In genomic region chr6:43511824-43512415, GRCh38 we compare ENCODE assay signal across 20 cellular contexts. TPM values are rescaled to one million over a fixed set of nuclear protein-coding genes. Genes with fewer than 3 reads are reported as not detected.
DNase-seq lines count a peak whose midpoint lies in the region; ATAC-seq, FAIRE-seq and TF ChIP-seq lines count a peak whose summit lies in the region.
"Had no signal": no experiment of that assay in that cellular context is flagged by ENCODE, and none has a peak within 500 bp of the region (broad histone marks: within the 10 kb centered on the region; RNA-seq: fewer than 3 reads in every experiment).

No MANE protein-coding gene starts in this region.

- no peak overlapping the region for H3K9ac ChIP-seq in astrocyte (ENCODE audit: low read length)

- peaks cover 21% of the 10 kb centered on the region for H3K4me1 ChIP-seq in astrocyte (ENCODE audit: insufficient read depth, low read length)
- peaks cover 24% of the 10 kb centered on the region for H3K4me1 ChIP-seq in right cardiac atrium (ENCODE audit: control insufficient read depth, insufficient read depth, low read length)

- WGBS in right cardiac atrium: 28% methylated on average over 11 of the region's 11 CpGs

- H3K27me3 Mint-ChIP-seq in natural killer cell treated with Interleukin-12 subunit alpha and Interleukin-12 subunit beta and Interleukin-15 and Interleukin-18, amount 100 ng/mL, for 72 hours: peaks cover 12 to 14% of the 10 kb centered on the region in 2 donors
- peaks cover 10 to 12% of the 10 kb centered on the region in 2 donors for H3K27me3 Mint-ChIP-seq in natural killer cell (ENCODE audit: low read depth in 2 of 2)
- peaks cover 19% of the 10 kb centered on the region for H3K27me3 Mint-ChIP-seq in astrocyte (ENCODE audit: low read depth, unreplicated experiment)
- peaks cover 19% of the 10 kb centered on the region for H3K27me3 Mint-ChIP-seq in type B pancreatic cell

- DNase-seq in natural killer cell treated with Interleukin-12 subunit alpha and Interleukin-12 subunit beta and Interleukin-15 and Interleukin-18, amount 100 ng/mL, for 72 hours (ENCODE audit: low spot score): no peak
- no peak for DNase-seq in natural killer cell
- no peak for DNase-seq in astrocyte (ENCODE audit: low read depth)
- DNase-seq in right cardiac atrium: peak in 2 of 3 donors; percentile 79 to 81
- no peak for DNase-seq in type B pancreatic cell (ENCODE audit: extremely low spot score, unreplicated experiment)
- no peak for DNase-seq in A172 (ENCODE audit: low spot score)
- no peak for DNase-seq in NCI-H2196 treated with DMSO at 0.1 percent for 48 hours (lab: John Stamatoyannopoulos, UW; ENCODE audit: unreplicated experiment)
- DNase-seq: activated naive CD4-positive, alpha-beta T cell treated with anti-CD3 and anti-CD28 coated beads, Interleukin-2, amount 50 U/mL, for 16 hours; brain microvascular endothelial cell; cortex of kidney; DMS79 treated with DMSO at 0.1 percent for 48 hours; HCEC 1CT; immature natural killer cell; NCI-H1417; NCI-H524; RPMI8226; stimulated activated CD4-positive, alpha-beta T cell treated with anti-CD3 and anti-CD28 coated beads, Interleukin-1b, Interleukin-23, amount 100 ng/mL, for 48 hours; stimulated activated naive B cell treated with anti-CD40 and anti-IgM and Interleukin-4, amounts not matched to agents 10 μg/mL and 1 μg/mL and 100 μg/mL, for 72 hours; thyroid gland had no signal

- no peak for FAIRE-seq in astrocyte (lab: Jason Lieb, UNC)

- intact Hi-C loops in natural killer cell (cut with micrococcal nuclease) (loop anchor here (10.0 kb wide), 2 partner anchors 63 to 147 kb away; partner anchors contain the start of genes POLH, XPO5 and ZNF318), right cardiac atrium (cut with DNase I) (no loop called here)

- no peak overlapping the region for H3K27ac ChIP-seq in astrocyte (ENCODE audit: low read depth, low read length)
- peak overlapping the region; percentile 33 for H3K27ac ChIP-seq in right cardiac atrium (ENCODE audit: low read length)
- H3K27ac ChIP-seq: brain microvascular endothelial cell, thyroid gland had no signal

- peaks cover 25% of the 10 kb centered on the region for H3K36me3 ChIP-seq in astrocyte (ENCODE audit: insufficient read depth, low read length)

- H3K27me3 ChIP-seq in astrocyte (ENCODE audit: insufficient read depth, low read length) (no peaks in the 10 kb centered on the region), right cardiac atrium (ENCODE audit: control insufficient read depth, insufficient read depth) (no peaks in the 10 kb centered on the region)
- H3K27me3 ChIP-seq: brain microvascular endothelial cell, thyroid gland had no signal

- no peaks in the 10 kb centered on the region for H3K9me3 Mint-ChIP-seq in natural killer cell treated with Interleukin-12 subunit alpha and Interleukin-12 subunit beta and Interleukin-15 and Interleukin-18, amount 100 ng/mL, for 72 hours
- H3K9me3 Mint-ChIP-seq in natural killer cell (no peaks in the 10 kb centered on the region), astrocyte (ENCODE audit: unreplicated experiment) (no peaks in the 10 kb centered on the region), type B pancreatic cell (no peaks in the 10 kb centered on the region)
- H3K9me3 Mint-ChIP-seq: immature natural killer cell; stimulated activated naive B cell treated with anti-CD40 and anti-IgM and Interleukin-4, amounts not matched to agents 10 μg/mL and 1 μg/mL and 100 μg/mL, for 72 hours had no signal

- no peak for ATAC-seq in natural killer cell treated with Interleukin-12 subunit alpha and Interleukin-12 subunit beta and Interleukin-15 and Interleukin-18, amount 100 ng/mL, for 72 hours
- ATAC-seq in natural killer cell (no peak), right cardiac atrium (peak in 1 of 2 donors; percentile 0), HG02798 (IDR thresholded peaks at IDR 0.05; ENCODE audit: poor library complexity, unreplicated experiment) (no peak)
- ATAC-seq: stimulated activated naive B cell treated with anti-CD40 and anti-IgM and Interleukin-4, amounts not matched to agents 10 μg/mL and 1 μg/mL and 100 μg/mL, for 72 hours had no signal

- no peak overlapping the region for H2AFZ ChIP-seq in astrocyte (ENCODE audit: low read depth, low read length)

- peak overlapping the region; percentile 9 for H3K4me3 Mint-ChIP-seq in natural killer cell treated with Interleukin-12 subunit alpha and Interleukin-12 subunit beta and Interleukin-15 and Interleukin-18, amount 100 ng/mL, for 72 hours
- H3K4me3 Mint-ChIP-seq in natural killer cell (no peak overlapping the region), astrocyte (ENCODE audit: unreplicated experiment) (peak overlapping the region; percentile 47), type B pancreatic cell (peak overlapping the region; percentile 37)
- H3K4me3 Mint-ChIP-seq: stimulated activated naive B cell treated with anti-CD40 and anti-IgM and Interleukin-4, amounts not matched to agents 10 μg/mL and 1 μg/mL and 100 μg/mL, for 72 hours had no signal

- H3K4me1 Mint-ChIP-seq in natural killer cell treated with Interleukin-12 subunit alpha and Interleukin-12 subunit beta and Interleukin-15 and Interleukin-18, amount 100 ng/mL, for 72 hours (ENCODE audit: low read depth in 2 of 2): peaks cover 17 to 36% of the 10 kb centered on the region in 2 donors
- H3K4me1 Mint-ChIP-seq in natural killer cell (peaks cover 7 to 28% of the 10 kb centered on the region in 2 donors), astrocyte (ENCODE audit: low read depth, unreplicated experiment) (peaks cover 13% of the 10 kb centered on the region), type B pancreatic cell (ENCODE audit: unreplicated experiment) (peaks cover 16% of the 10 kb centered on the region)

- H4K20me1 ChIP-seq in astrocyte (ENCODE audit: insufficient read depth, low read length): peaks cover 53% of the 10 kb centered on the region

- H3K79me2 ChIP-seq in astrocyte (ENCODE audit: insufficient read depth, low read length): peaks cover 35% of the 10 kb centered on the region

- H3K4me3 ChIP-seq in astrocyte (ENCODE audit: insufficient read depth, low read depth, low read length) (no peak overlapping the region), right cardiac atrium (ENCODE audit: low read length) (no peak overlapping the region)
- H3K4me3 ChIP-seq: thyroid gland had no signal

- TF ChIP-seq CTCF in natural killer cell (IDR thresholded peaks at IDR 0.05): no peak
- TF ChIP-seq CTCF in astrocyte (IDR thresholded peaks at IDR 0.05; ENCODE audit: insufficient read depth, low read depth, low read length): no peak
- TF ChIP-seq CTCF in type B pancreatic cell (conservative IDR thresholded peaks at IDR 0.05): no peak

- no peak overlapping the region for H3K27ac Mint-ChIP-seq in natural killer cell treated with Interleukin-12 subunit alpha and Interleukin-12 subunit beta and Interleukin-15 and Interleukin-18, amount 100 ng/mL, for 72 hours
- peak overlapping the region in 1 of 2 donors; percentile 7 for H3K27ac Mint-ChIP-seq in natural killer cell
- no peak overlapping the region for H3K27ac Mint-ChIP-seq in astrocyte (ENCODE audit: unreplicated experiment)
- H3K27ac Mint-ChIP-seq in type B pancreatic cell: peak overlapping the region; percentile 43
- H3K27ac Mint-ChIP-seq: stimulated activated naive B cell treated with anti-CD40 and anti-IgM and Interleukin-4, amounts not matched to agents 10 μg/mL and 1 μg/mL and 100 μg/mL, for 72 hours had no signal

- H3K36me3 Mint-ChIP-seq in natural killer cell treated with Interleukin-12 subunit alpha and Interleukin-12 subunit beta and Interleukin-15 and Interleukin-18, amount 100 ng/mL, for 72 hours: peaks cover 12% of the 10 kb centered on the region
- peaks cover 6% of the 10 kb centered on the region for H3K36me3 Mint-ChIP-seq in natural killer cell
- peaks cover 11% of the 10 kb centered on the region for H3K36me3 Mint-ChIP-seq in astrocyte (ENCODE audit: low read depth, unreplicated experiment)
- H3K36me3 Mint-ChIP-seq in type B pancreatic cell: peaks cover 27% of the 10 kb centered on the region

- no peaks in the 10 kb centered on the region for H3K9me3 ChIP-seq in astrocyte (ENCODE audit: insufficient read depth, low read depth, low read length)
- no peaks in the 10 kb centered on the region for H3K9me3 ChIP-seq in right cardiac atrium (ENCODE audit: control insufficient read depth, low read length)
- H3K9me3 ChIP-seq: thyroid gland had no signal

- no peak overlapping the region for H3K4me2 ChIP-seq in astrocyte (ENCODE audit: low read length)

RNA-seq across cellular contexts. Expression of gene LRRC73, which starts 1.8 kb away (rescaled TPM):
- total RNA-seq in natural killer cell treated with Interleukin-12 subunit alpha and Interleukin-12 subunit beta and Interleukin-15 and Interleukin-18, amount 100 ng/mL, for 72 hours: under 1 TPM; 0.36 to 0.39 TPM
- under 1 TPM; 0.24 to 0.68 (median 0.45) TPM for total RNA-seq in natural killer cell
- 0.30 and 0.31 TPM in 2 replicates for total RNA-seq in astrocyte
- 1 to 10 TPM in 3 of 4 donors, under 1 TPM in 1; 0.82 to 2.5 (median 1.7) TPM for total RNA-seq in right cardiac atrium
- 1.1 TPM for polyA plus RNA-seq in right cardiac atrium
- total RNA-seq in type B pancreatic cell (ENCODE audit: low replicate concordance): 1.5 and 2.9 TPM in 2 replicates
- 1.2 and 2.3 TPM in 2 replicates for total RNA-seq in A172 (2014; rRNA removed; shearing (Covaris generic))
- polyA plus RNA-seq: immature natural killer cell had no signal

RNA-seq across cellular contexts. Expression of gene YIPF3, which starts 4.8 kb away (rescaled TPM):
- 10 to 100 TPM; 53.8 to 69.9 TPM for total RNA-seq in natural killer cell treated with Interleukin-12 subunit alpha and Interleukin-12 subunit beta and Interleukin-15 and Interleukin-18, amount 100 ng/mL, for 72 hours
- 10 to 100 TPM; 59.3 to 78.4 (median 70.0) TPM for total RNA-seq in natural killer cell
- 132 and 141 TPM in 2 replicates for total RNA-seq in astrocyte
- 10 to 100 TPM; 70.3 to 84.1 (median 71.9) TPM for total RNA-seq in right cardiac atrium
- 95.0 TPM for polyA plus RNA-seq in right cardiac atrium
- total RNA-seq in type B pancreatic cell (ENCODE audit: low replicate concordance): 122 and 135 TPM in 2 replicates
- total RNA-seq in A172 (2014; rRNA removed; shearing (Covaris generic)): 122 and 155 TPM in 2 replicates

RNA-seq across cellular contexts. Expression of gene POLR1C, which starts 5.0 kb away (rescaled TPM):
- 10 to 100 TPM; 46.9 to 61.5 TPM for total RNA-seq in natural killer cell treated with Interleukin-12 subunit alpha and Interleukin-12 subunit beta and Interleukin-15 and Interleukin-18, amount 100 ng/mL, for 72 hours
- 10 to 100 TPM; 22.3 to 29.3 (median 25.8) TPM for total RNA-seq in natural killer cell
- 41.8 and 46.2 TPM in 2 replicates for total RNA-seq in astrocyte
- total RNA-seq in right cardiac atrium: 10 to 100 TPM; 14.1 to 24.8 (median 15.6) TPM
- polyA plus RNA-seq in right cardiac atrium: 13.9 TPM
- total RNA-seq in type B pancreatic cell (ENCODE audit: low replicate concordance): 57.4 and 60.8 TPM in 2 replicates
- total RNA-seq in A172 (2014; rRNA removed; shearing (Covaris generic)): 46.0 and 50.1 TPM in 2 replicates

RNA-seq across cellular contexts. Expression of gene TJAP1, which starts 34.5 kb away (rescaled TPM):
- 10 to 100 TPM; 44.6 to 80.4 TPM for total RNA-seq in natural killer cell treated with Interleukin-12 subunit alpha and Interleukin-12 subunit beta and Interleukin-15 and Interleukin-18, amount 100 ng/mL, for 72 hours
- total RNA-seq in natural killer cell: 10 to 100 TPM; 26.7 to 33.8 (median 29.9) TPM
- 26.6 and 28.3 TPM in 2 replicates for total RNA-seq in astrocyte
- 10 to 100 TPM; 17.2 to 23.9 (median 20.1) TPM for total RNA-seq in right cardiac atrium
- polyA plus RNA-seq in right cardiac atrium: 15.5 TPM
- 34.7 and 44.5 TPM in 2 replicates for total RNA-seq in type B pancreatic cell (ENCODE audit: low replicate concordance)
- total RNA-seq in A172 (2014; rRNA removed; shearing (Covaris generic)): 10.9 and 14.3 TPM in 2 replicates

RNA-seq across cellular contexts. Expression of gene DLK2, which starts 56.6 kb away (rescaled TPM):
- total RNA-seq in natural killer cell treated with Interleukin-12 subunit alpha and Interleukin-12 subunit beta and Interleukin-15 and Interleukin-18, amount 100 ng/mL, for 72 hours: under 1 TPM in 1 of 2 donors, not detected in 1; 0.14 TPM
- total RNA-seq in natural killer cell (not detected), astrocyte (0.41 and 0.68 TPM in 2 replicates), right cardiac atrium (under 1 TPM in 3 of 4 donors, not detected in 1; 0.42 to 0.49 (median 0.47) TPM), type B pancreatic cell (ENCODE audit: low replicate concordance) (3.3 and 3.4 TPM in 2 replicates)
- polyA plus RNA-seq in right cardiac atrium: 1.1 TPM
- total RNA-seq in A172 (2014; rRNA removed; shearing (Covaris generic)): 0.81 and 3.0 TPM in 2 replicates

Comparison
In these comparisons a context has a peak if more than half of its experiments do, and no peak if none do; other contexts are left out.
1. DNase-seq: peak in right cardiac atrium (2 of 3); none in natural killer cell treated with Interleukin-12 subunit alpha and Interleukin-12 subunit beta and Interleukin-15 and Interleukin-18, amount 100 ng/mL, for 72 hours (single experiment), natural killer cell (single experiment), astrocyte (single experiment), type B pancreatic cell (single experiment), A172 (single experiment) and NCI-H2196 treated with DMSO at 0.1 percent for 48 hours (single experiment).